In genomic region chr12:106118278-106118820, GRCh38 we compare ENCODE assay signal across 25 cellular contexts. TPM values are rescaled to one million over a fixed set of nuclear protein-coding genes. Genes with fewer than 3 reads are reported as not detected.
DNase-seq lines count a peak whose midpoint lies in the region; ATAC-seq and TF ChIP-seq lines count a peak whose summit lies in the region.
"Had no signal": no experiment of that assay in that cellular context is flagged by ENCODE, and none has a peak within 500 bp of the region (broad histone marks: within the 10 kb centered on the region; RNA-seq: fewer than 3 reads in every experiment).

No MANE protein-coding gene starts in this region.

- H3K27ac ChIP-seq in right atrium auricular region (peak overlapping the region; percentile 5 to 92), dorsolateral prefrontal cortex (peak overlapping the region in 41 of 59 donors; percentile 2 to 93 (median 64)), parathyroid adenoma (peak overlapping the region; percentile 43)
- H3K27ac ChIP-seq: BLaER1 treated with 17β-estradiol and CSF1 and Interleukin-3, amounts not matched to agents 10 nM and 100 nM; epithelial cell of prostate; foreskin keratinocyte; pancreas had no signal

- H3K27me3 ChIP-seq in right atrium auricular region (no peaks in the 10 kb centered on the region), dorsolateral prefrontal cortex (no peaks in the 10 kb centered on the region), parathyroid adenoma (ENCODE audit: control insufficient read depth, insufficient read depth, low read length) (no peaks in the 10 kb centered on the region)
- H3K27me3 ChIP-seq: BLaER1 treated with 17β-estradiol and CSF1 and Interleukin-3, amounts not matched to agents 10 nM and 100 nM; foreskin keratinocyte; pancreas had no signal

- no peak for DNase-seq in right atrium auricular region (ENCODE audit: low spot score)
- DNase-seq in left ventricle myocardium superior, result no peak
- no peak for DNase-seq in dorsolateral prefrontal cortex
- DNase-seq in anterior cingulate cortex (lab: John Stamatoyannopoulos, UW), result no peak
- no peak for DNase-seq in glomerular visceral epithelial cell (ENCODE audit: extremely low spot score)
- no peak for DNase-seq in AML-193 (lab: John Stamatoyannopoulos, UW)
- DNase-seq: activated CD4-positive, alpha-beta T cell treated with anti-CD3 and anti-CD28 coated beads for 36 hours; activated CD8-positive, alpha-beta memory T cell treated with anti-CD3 and anti-CD28 coated beads for 24 hours; activated naive CD4-positive, alpha-beta T cell treated with Interleukin-2 at 50 U/mL for 16 hours; activated T-cell treated with anti-CD3 and anti-CD28 coated beads, Interleukin-2, amount 50 U/mL, for 24 hours; amygdala; central memory CD4-positive, alpha-beta T cell; Kasumi-1; naive thymus-derived CD8-positive, alpha-beta T cell; NCI-H1048; NCI-H2029; NCI-H2227 treated with DMSO at 0.1 percent for 48 hours; NCI-H774; pancreas; SIG-M5 had no signal

- intact Hi-C loops in left ventricle myocardium superior (cut with micrococcal nuclease), result no loop called here
- intact Hi-C loops in dorsolateral prefrontal cortex (cut with DNase I), result no loop called here

- H3K36me3 ChIP-seq in right atrium auricular region, result no peaks in the 10 kb centered on the region
- H3K36me3 ChIP-seq in parathyroid adenoma (ENCODE audit: control insufficient read depth, insufficient read depth, low read length), result no peaks in the 10 kb centered on the region
- H3K36me3 ChIP-seq: BLaER1 treated with 17β-estradiol and CSF1 and Interleukin-3, amounts not matched to agents 10 nM and 100 nM; pancreas had no signal

- TF ChIP-seq CTCF in right atrium auricular region (IDR thresholded peaks at IDR 0.05), result no peak
- TF ChIP-seq CTCF in dorsolateral prefrontal cortex (IDR thresholded peaks at IDR 0.05 in 54 of 56, conservative IDR thresholded peaks at IDR 0.05 in 2 of 56; ENCODE audit: low read depth in 1 of 56, partially characterized antibody in 56 of 56), result no peak
- TF ChIP-seq CTCF in parathyroid adenoma (IDR thresholded peaks at IDR 0.05), result no peak

- ATAC-seq in left ventricle myocardium superior (no peak), GM18520 (IDR thresholded peaks at IDR 0.05; ENCODE audit: unreplicated experiment) (no peak)
- ATAC-seq: activated CD4-positive, alpha-beta T cell treated with anti-CD3 and anti-CD28 coated beads for 36 hours; foreskin keratinocyte; naive thymus-derived CD8-positive, alpha-beta T cell; pancreas had no signal

- no peak overlapping the region for H3K4me2 ChIP-seq in parathyroid adenoma (ENCODE audit: low read length)
- H3K4me2 ChIP-seq: BLaER1 treated with 17β-estradiol and CSF1 and Interleukin-3, amounts not matched to agents 10 nM and 100 nM had no signal

- peaks cover 0 to 87% of the 10 kb centered on the region in 2 donors for H3K4me1 ChIP-seq in right atrium auricular region
- peaks cover 34% of the 10 kb centered on the region for H3K4me1 ChIP-seq in parathyroid adenoma

- H3K4me3 ChIP-seq in right atrium auricular region (no peak overlapping the region), dorsolateral prefrontal cortex (no peak overlapping the region), parathyroid adenoma (ENCODE audit: low read depth, low read length) (no peak overlapping the region)
- H3K4me3 ChIP-seq: BLaER1 treated with 17β-estradiol and CSF1 and Interleukin-3, amounts not matched to agents 10 nM and 100 nM; pancreas had no signal

- H3K9me3 ChIP-seq in right atrium auricular region, result no peaks in the 10 kb centered on the region
- H3K9me3 ChIP-seq in parathyroid adenoma (ENCODE audit: control insufficient read depth, low read length), result no peaks in the 10 kb centered on the region
- H3K9me3 ChIP-seq: BLaER1 treated with 17β-estradiol and CSF1 and Interleukin-3, amounts not matched to agents 10 nM and 100 nM; pancreas had no signal

- no peak overlapping the region for H3K9ac ChIP-seq in parathyroid adenoma
- H3K9ac ChIP-seq: BLaER1 treated with 17β-estradiol and CSF1 and Interleukin-3, amounts not matched to agents 10 nM and 100 nM had no signal

- H3K79me2 ChIP-seq in parathyroid adenoma, result peaks cover 78% of the 10 kb centered on the region

- H2AFZ ChIP-seq in parathyroid adenoma, result no peak overlapping the region

RNA-seq across cellular contexts. Expression of gene NUAK1, which starts 20.4 kb away (rescaled TPM):
- total RNA-seq in right atrium auricular region (10 to 100 TPM; 16.9 to 30.1 TPM), left ventricle myocardium superior (38.8 TPM), dorsolateral prefrontal cortex (100 to 1,000 TPM in 82 of 120 experiments, 10 to 100 TPM in 38; 44.5 to 165 (median 114) TPM)
- total RNA-seq: activated CD4-positive, alpha-beta T cell treated with anti-CD3 and anti-CD28 coated beads for 36 hours; naive thymus-derived CD8-positive, alpha-beta T cell had no signal
